Comparison of ENCODE assay signal across 32 cellular contexts in the genomic region with DNA sequence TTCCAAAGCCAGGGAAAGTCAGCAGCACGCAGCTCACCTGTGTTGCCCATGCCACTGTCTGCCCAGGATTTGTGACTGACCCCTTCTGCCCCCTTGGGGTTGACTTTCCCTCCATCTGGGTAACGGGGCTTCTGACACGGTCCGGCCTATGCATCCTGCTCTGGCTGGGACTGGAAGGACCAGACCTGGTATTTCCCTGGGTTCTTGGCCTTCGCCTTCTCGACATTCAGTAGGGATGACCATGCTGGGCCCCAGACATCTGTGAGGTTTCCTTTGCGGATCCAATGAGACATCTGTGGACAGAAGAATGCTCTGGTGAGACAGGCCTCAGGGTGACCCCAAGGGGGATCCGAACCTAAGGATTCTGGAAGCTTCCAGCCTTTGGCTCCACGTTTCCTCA. TPM values are rescaled to one million over a fixed set of nuclear protein-coding genes. Genes with fewer than 3 reads are reported as not detected.
"Had no signal": no experiment of that assay in that cellular context is flagged by ENCODE, and none has a peak within 500 bp of the region (broad histone marks: within the 10 kb centered on the region; RNA-seq: fewer than 3 reads in every experiment).

No MANE protein-coding gene starts in this region.

- ATAC-seq: gastrocnemius medialis, heart right ventricle, left cardiac atrium, left lung, left ventricle myocardium superior, mucosa of descending colon had no signal

- H3K27me3 ChIP-seq: colonic mucosa, esophagus squamous epithelium, gastrocnemius medialis, left lung had no signal

- H3K36me3 ChIP-seq: colonic mucosa, esophagus squamous epithelium, gastrocnemius medialis, heart right ventricle, left lung had no signal

- DNase-seq: cerebellar nuclear complex; colonic mucosa; dermis blood vessel endothelial cell; dorsolateral prefrontal cortex; effector CD4-positive, alpha-beta T cell; effector memory CD4-positive, alpha-beta T cell; esophagus squamous epithelium; foreskin fibroblast; foreskin melanocyte; gastrocnemius medialis; glutamatergic neuron; heart right ventricle; hippocampal formation; immature natural killer cell; islet precursor cell; left cardiac atrium; left lung; left ventricle myocardium superior; mesenchymal stem cell; mucosa of descending colon; naive B cell had no signal

- H3K4me3 ChIP-seq: colonic mucosa, dorsolateral prefrontal cortex, esophagus squamous epithelium, gastrocnemius medialis, heart right ventricle, left lung, mucosa of descending colon had no signal

- H3K9me3 ChIP-seq: colonic mucosa, gastrocnemius medialis had no signal

- H3K4me1 ChIP-seq: colonic mucosa, esophagus squamous epithelium, gastrocnemius medialis, heart right ventricle, left lung had no signal

- H3K27ac ChIP-seq: colonic mucosa, dorsolateral prefrontal cortex, esophagus squamous epithelium, gastrocnemius medialis, heart right ventricle, left lung had no signal

RNA-seq across cellular contexts. Expression of gene ZNF716, which starts 34.2 kb away (rescaled TPM):
- total RNA-seq: chondrocyte, colonic mucosa, endothelial cell of umbilical vein, epithelial cell of proximal tubule, esophagus squamous epithelium, gastrocnemius medialis, glomerular endothelial cell, heart right ventricle, kidney epithelial cell, left cardiac atrium, left lung, left ventricle myocardium superior, lower leg skin, lung microvascular endothelial cell, mesenteric fat pad, mesothelial cell of epicardium, mucosa of descending colon, myocyte had no signal
- polyA plus RNA-seq: endothelial cell of umbilical vein, esophagus, heart right ventricle, immature natural killer cell had no signal
